1 cellular context compared by ENCODE assay signal in genomic region chr7:128718967-128719642, GRCh38.
TF ChIP-seq lines count a peak whose summit lies in the region.

No MANE protein-coding gene starts in this region.

TF ChIP-seq in WTC11, 78 proteins besides CTCF, POLR2A, EP300 and RAD21 (continued from another document):
- TF ChIP-seq ATF6 (CRISPR knock-in tag; IDR thresholded peaks at IDR 0.05) (no peak), MXD4 (CRISPR knock-in tag; IDR thresholded peaks at IDR 0.05; ENCODE audit: borderline replicate concordance) (no peak), HMGXB4 (CRISPR knock-in tag; IDR thresholded peaks at IDR 0.05) (no peak), ZSCAN18 (CRISPR knock-in tag; IDR thresholded peaks at IDR 0.05) (no peak)
- TF ChIP-seq, protein P1, sequence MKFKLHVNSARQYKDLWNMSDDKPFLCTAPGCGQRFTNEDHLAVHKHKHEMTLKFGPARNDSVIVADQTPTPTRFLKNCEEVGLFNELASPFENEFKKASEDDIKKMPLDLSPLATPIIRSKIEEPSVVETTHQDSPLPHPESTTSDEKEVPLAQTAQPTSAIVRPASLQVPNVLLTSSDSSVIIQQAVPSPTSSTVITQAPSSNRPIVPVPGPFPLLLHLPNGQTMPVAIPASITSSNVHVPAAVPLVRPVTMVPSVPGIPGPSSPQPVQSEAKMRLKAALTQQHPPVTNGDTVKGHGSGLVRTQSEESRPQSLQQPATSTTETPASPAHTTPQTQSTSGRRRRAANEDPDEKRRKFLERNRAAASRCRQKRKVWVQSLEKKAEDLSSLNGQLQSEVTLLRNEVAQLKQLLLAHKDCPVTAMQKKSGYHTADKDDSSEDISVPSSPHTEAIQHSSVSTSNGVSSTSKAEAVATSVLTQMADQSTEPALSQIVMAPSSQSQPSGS (CRISPR knock-in tag; IDR thresholded peaks at IDR 0.05; ENCODE audit: borderline replicate concordance, low read depth): no peak
- TF ChIP-seq, protein P2, sequence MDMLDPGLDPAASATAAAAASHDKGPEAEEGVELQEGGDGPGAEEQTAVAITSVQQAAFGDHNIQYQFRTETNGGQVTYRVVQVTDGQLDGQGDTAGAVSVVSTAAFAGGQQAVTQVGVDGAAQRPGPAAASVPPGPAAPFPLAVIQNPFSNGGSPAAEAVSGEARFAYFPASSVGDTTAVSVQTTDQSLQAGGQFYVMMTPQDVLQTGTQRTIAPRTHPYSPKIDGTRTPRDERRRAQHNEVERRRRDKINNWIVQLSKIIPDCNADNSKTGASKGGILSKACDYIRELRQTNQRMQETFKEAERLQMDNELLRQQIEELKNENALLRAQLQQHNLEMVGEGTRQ (CRISPR knock-in tag; IDR thresholded peaks at IDR 0.05): no peak
